Comparison of ENCODE assay signal across 1 cellular context in the genomic region with DNA sequence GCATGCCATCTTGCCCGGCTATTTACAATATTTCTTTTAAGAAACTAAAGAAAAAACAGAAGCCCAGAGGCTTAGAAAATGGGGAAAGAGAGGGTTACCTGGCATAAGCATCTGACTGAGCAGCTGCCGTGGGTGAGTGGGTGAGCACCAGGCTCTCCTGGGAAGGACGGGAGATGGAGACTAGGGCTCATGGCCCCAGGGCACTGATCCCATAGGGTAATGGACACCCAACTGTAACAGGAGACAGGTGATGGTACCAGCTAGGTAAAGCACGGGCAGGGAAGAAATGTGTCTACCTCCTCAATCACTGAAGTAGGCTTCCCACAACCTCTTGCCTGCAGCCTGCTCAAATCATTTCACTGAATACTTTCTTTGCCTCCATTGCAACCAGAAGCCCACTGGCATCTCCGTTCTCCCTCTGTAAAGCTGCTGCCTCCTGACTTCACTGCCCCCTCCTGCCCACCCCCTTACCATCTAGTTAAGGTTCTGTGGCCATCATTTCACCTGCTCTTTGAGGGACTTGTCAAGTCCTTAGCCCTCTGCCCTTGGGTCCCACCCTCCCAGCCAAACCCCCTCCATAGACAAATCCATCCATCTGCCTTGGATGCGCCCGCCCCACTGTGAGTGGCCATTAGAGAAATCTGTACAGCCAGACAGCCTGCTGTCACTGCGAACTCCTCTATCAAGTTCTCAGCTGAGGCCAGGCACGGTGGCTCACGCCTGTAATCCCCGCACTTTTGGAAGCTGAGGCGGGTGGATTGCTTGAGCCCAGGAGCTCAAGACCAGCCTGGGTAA.
TF ChIP-seq lines count a peak whose summit lies in the region.

No MANE protein-coding gene starts in this region.

TF ChIP-seq in H1, 55 proteins besides CTCF, POLR2A, EP300 and RAD21:
- TF ChIP-seq NANOG (IDR thresholded peaks at IDR 0.05; ENCODE audit: insufficient read depth, low read depth, low read length, poor library complexity, severe bottlenecking): no peak
